In the genomic region with DNA sequence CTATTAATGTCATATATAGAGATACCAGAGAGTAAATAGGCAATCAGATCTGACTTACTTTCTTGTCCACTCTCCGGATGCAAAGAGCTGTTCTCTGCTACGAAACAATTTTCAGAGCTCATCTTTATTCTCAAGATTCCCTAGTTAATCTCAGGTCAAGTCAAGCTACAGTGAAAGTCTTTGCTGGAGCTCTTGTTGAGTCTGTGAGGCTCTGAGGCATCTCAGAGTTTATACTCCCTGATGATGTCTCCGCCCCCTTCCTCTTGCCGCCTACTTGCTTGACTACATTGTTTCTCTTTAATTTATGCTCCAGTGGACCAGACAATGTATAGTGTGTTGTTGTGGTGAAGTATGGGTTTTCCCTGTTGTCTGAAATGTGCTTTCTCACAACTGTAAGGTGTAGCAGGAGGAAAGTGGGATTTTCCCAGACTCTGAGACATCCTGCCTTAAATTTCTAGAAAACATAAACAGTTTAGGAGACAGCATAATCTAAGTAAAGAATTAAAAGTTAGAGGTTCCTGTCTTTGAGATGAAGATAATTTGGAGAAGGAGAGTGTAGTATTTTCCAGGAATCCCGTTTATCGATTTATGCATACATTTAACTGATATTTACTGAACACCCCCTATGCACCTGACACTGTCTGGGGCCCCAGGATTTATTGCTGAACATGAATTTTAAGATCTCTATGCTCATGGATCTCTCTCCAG, we compare ENCODE assay signal across 8 cellular contexts. TPM values are rescaled to one million over a fixed set of nuclear protein-coding genes. Genes with fewer than 3 reads are reported as not detected.
DNase-seq lines count a peak whose midpoint lies in the region; ATAC-seq lines count a peak whose summit lies in the region.

Gene CD69, minus strand, starts transcription at position 203 of the 708 bp plus-strand sequence. Its CDS starts 81 bp downstream, at position 122.

- DNase-seq in activated CD4-positive, alpha-beta T cell treated with anti-CD3 and anti-CD28 coated beads, Interleukin-2, amount 50 U/mL, for 48 hours, result peak; percentile 78 to 84
- DNase-seq in germinal center (ENCODE audit: low spot score), result peak; percentile 36
- peak; percentile 59 to 61 for DNase-seq in stimulated activated CD8-positive, alpha-beta memory T cell treated with anti-CD3 and anti-CD28 coated beads, Interleukin-2, amount 100 ng/mL, for 1 hour (ENCODE audit: low read depth in 2 of 2)
- no peak for DNase-seq in RPMI8226
- DNase-seq in SK-N-DZ (ENCODE audit: low spot score), result no peak
- DNase-seq in AG08395 (ENCODE audit: low spot score), result no peak

- ATAC-seq in GM19438 (IDR thresholded peaks at IDR 0.05; ENCODE audit: low read depth, unreplicated experiment) (peak; percentile 37), HG03558 (IDR thresholded peaks at IDR 0.05; ENCODE audit: extremely low read depth, unreplicated experiment) (peak; percentile 20)

RNA-seq across cellular contexts. Expression of gene CD69, which starts in this region (rescaled TPM):
- polyA plus RNA-seq in SK-N-DZ (2014; cell fraction: cytosol; rRNA removed), result not detected in 2 replicates
- not detected in 2 replicates for polyA plus RNA-seq in SK-N-DZ (2014; cell fraction: nucleus; rRNA removed)

Comparison
In these comparisons a context has a peak if more than half of its experiments do, and no peak if none do; other contexts are left out.
1. DNase-seq: peak in activated CD4-positive, alpha-beta T cell treated with anti-CD3 and anti-CD28 coated beads, Interleukin-2, amount 50 U/mL, for 48 hours (2 of 2), germinal center (single experiment) and stimulated activated CD8-positive, alpha-beta memory T cell treated with anti-CD3 and anti-CD28 coated beads, Interleukin-2, amount 100 ng/mL, for 1 hour (2 of 2); none in RPMI8226 (single experiment), SK-N-DZ (single experiment) and AG08395 (single experiment).